Comparison of ENCODE assay signal across 25 cellular contexts in the genomic region with DNA sequence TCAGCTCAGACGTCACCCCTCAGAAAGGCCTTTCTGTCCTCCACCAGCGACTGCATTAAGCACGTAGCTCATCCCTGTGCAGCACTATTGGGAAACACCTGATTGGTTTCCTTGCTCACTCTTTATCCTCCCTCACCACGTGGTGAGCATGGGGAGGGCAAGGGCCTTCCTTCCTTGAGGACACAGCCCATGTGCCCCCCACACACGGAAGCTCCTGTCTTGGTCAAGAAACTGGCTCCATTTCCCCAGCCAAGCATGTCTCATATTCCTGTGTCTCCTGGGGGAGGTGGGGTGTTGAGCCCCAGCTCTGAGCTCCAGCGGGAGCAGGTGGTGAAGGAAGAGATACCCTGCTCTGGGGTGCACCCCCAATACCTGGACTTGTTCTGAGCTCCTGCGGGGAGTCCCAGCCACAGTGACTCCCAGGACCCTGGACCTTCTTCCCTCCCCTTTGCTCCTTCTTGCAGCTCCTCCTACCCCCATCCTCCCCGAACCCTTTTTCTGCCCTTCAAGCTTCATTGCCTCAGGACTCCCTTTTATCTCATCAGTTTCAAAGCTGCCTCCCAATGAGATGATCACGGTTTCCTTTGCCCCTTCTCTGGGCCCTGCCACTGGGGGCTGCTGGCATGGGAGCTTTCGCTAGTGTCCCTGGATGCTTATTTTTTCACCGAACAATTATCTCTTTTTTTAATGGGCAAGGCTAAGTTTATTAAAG.
A peak's percentile ranks its signal among the peaks of the same experiment; 100 is the strongest.
DNase-seq lines count a peak whose midpoint lies in the region; ATAC-seq and TF ChIP-seq lines count a peak whose summit lies in the region.
"Had no signal": no experiment of that assay in that cellular context is flagged by ENCODE, and none has a peak within 500 bp of the region (broad histone marks: within the 10 kb centered on the region; RNA-seq: fewer than 3 reads in every experiment).

No MANE protein-coding gene starts in this region.

- TF ChIP-seq CTCF in RWPE2 (IDR thresholded peaks at IDR 0.05; ENCODE audit: poor library complexity, severe bottlenecking): no peak

- peak; percentile 55 for DNase-seq in RWPE2 (ENCODE audit: low spot score)
- DNase-seq in iPS-NIHi11 (ENCODE audit: low spot score): peak; percentile 32
- peak; percentile 64 for DNase-seq in retina
- no peak for DNase-seq in cardiac septum (ENCODE audit: low spot score)
- no peak for DNase-seq in NCI-H524 (lab: John Stamatoyannopoulos, UW)
- no peak for DNase-seq in GM23248
- DNase-seq: activated naive CD4-positive, alpha-beta T cell treated with anti-CD3 and anti-CD28 coated beads for 36 hours; activated T-cell treated with anti-CD3 and anti-CD28 coated beads, Interleukin-2, amount 50 U/mL, for 4 hours; amygdala; MM.1S; NCI-H1436 treated with DMSO at 0.1 percent for 48 hours; NCI-H2171 treated with DMSO at 0.1 percent for 48 hours; NCI-H748 treated with DMSO at 0.1 percent for 48 hours; occipital lobe; OCI-M1; SIG-M5; stimulated activated CD8-positive, alpha-beta memory T cell treated with anti-CD3 and anti-CD28 coated beads, Interleukin-4, amount 100 ng/mL, for 48 hours; upper lobe of right lung had no signal

- H3K4me3 ChIP-seq in RWPE2 (ENCODE audit: severe bottlenecking) (no peak overlapping the region), GM23248 (no peak overlapping the region)
- H3K4me3 ChIP-seq: cardiac muscle cell, K562, lung, right atrium auricular region, upper lobe of right lung had no signal

- in situ Hi-C loops in GM23248 (cut with MboI): no loop called here

- H3K79me2 ChIP-seq in GM23248 (ENCODE audit: insufficient read depth): no peaks in the 10 kb centered on the region

- H2AFZ ChIP-seq in GM23248: no peak overlapping the region

- no peak overlapping the region for H3K4me2 ChIP-seq in GM23248 (ENCODE audit: unreplicated experiment)

- WGBS in GM23248 (ENCODE audit: low coverage in 1 of 2, low lambda C conversion rate in 2 of 2, missing lambda C conversion rate in 2 of 2), 2 experiments: 78 to 79% methylated on average over 11 of the region's 11 CpGs

- H3K9ac ChIP-seq in ES-I3 (ENCODE audit: low read depth, low read length) (peak overlapping the region; percentile 22; the same call in 1 of the 2 replicates), GM23248 (no peak overlapping the region)

- no peak overlapping the region for H3K27ac ChIP-seq in RWPE2 (ENCODE audit: poor library complexity, severe bottlenecking)
- H3K27ac ChIP-seq in GM23248: no peak overlapping the region
- H3K27ac ChIP-seq: cardiac muscle cell, epithelial cell of prostate, right atrium auricular region, upper lobe of right lung had no signal

- no peaks in the 10 kb centered on the region for H3K9me3 ChIP-seq in ES-I3 (ENCODE audit: control insufficient read depth, insufficient read depth, low read length)
- no peaks in the 10 kb centered on the region for H3K9me3 ChIP-seq in RWPE2 (ENCODE audit: severe bottlenecking)
- H3K9me3 ChIP-seq in GM23248 (ENCODE audit: low read depth): no peaks in the 10 kb centered on the region
- H3K9me3 ChIP-seq: right atrium auricular region, upper lobe of right lung had no signal

- H3K27me3 ChIP-seq in RWPE2 (ENCODE audit: insufficient read depth, poor library complexity, severe bottlenecking) (peaks cover 6% of the 10 kb centered on the region), GM23248 (replicated peaks; ENCODE audit: insufficient read depth) (peaks cover 24% of the 10 kb centered on the region)
- H3K27me3 ChIP-seq: cardiac muscle cell, right atrium auricular region had no signal

- H3K4me1 ChIP-seq in ES-I3 (ENCODE audit: insufficient read depth, low read length): peaks cover 32% of the 10 kb centered on the region
- no peaks in the 10 kb centered on the region for H3K4me1 ChIP-seq in RWPE2 (ENCODE audit: insufficient read depth, poor library complexity, severe bottlenecking)
- H3K4me1 ChIP-seq in GM23248 (ENCODE audit: insufficient read depth): no peaks in the 10 kb centered on the region
- H3K4me1 ChIP-seq: right atrium auricular region, upper lobe of right lung had no signal

- H3K36me3 ChIP-seq in ES-I3 (ENCODE audit: insufficient read depth, low read length): no peaks in the 10 kb centered on the region
- no peaks in the 10 kb centered on the region for H3K36me3 ChIP-seq in RWPE2 (ENCODE audit: low read depth)
- H3K36me3 ChIP-seq in GM23248 (ENCODE audit: low read depth): no peaks in the 10 kb centered on the region
- H3K36me3 ChIP-seq: cardiac muscle cell, right atrium auricular region, upper lobe of right lung had no signal

- no peaks in the 10 kb centered on the region for H4K20me1 ChIP-seq in GM23248 (ENCODE audit: insufficient read depth)

- H3F3A ChIP-seq in GM23248 (ENCODE audit: insufficient read depth): no peaks in the 10 kb centered on the region

- intact Hi-C loops in cardiac septum (cut with DNase I): no loop called here

- no peaks in the 10 kb centered on the region for H3K9me2 ChIP-seq in GM23248 (ENCODE audit: insufficient read depth)

- peak; percentile 4; the same call in 1 of the 3 replicates for ATAC-seq in RWPE2 (ENCODE audit: low read depth)
- ATAC-seq in HG02970 (IDR thresholded peaks at IDR 0.05; ENCODE audit: low FRiP score, unreplicated experiment): no peak
- ATAC-seq: activated T-cell treated with anti-CD3 and anti-CD28 coated beads, Interleukin-2, amount 50 U/mL, for 4 hours; K562 had no signal

Comparison
In these comparisons a context has a peak if more than half of its experiments do, and no peak if none do; other contexts are left out.
1. DNase-seq: peak in RWPE2 (single experiment), iPS-NIHi11 (single experiment) and retina (single experiment); none in cardiac septum (single experiment), NCI-H524 (0 of 2) and GM23248 (single experiment).